8 cellular contexts compared by ENCODE assay signal in genomic region chr10:11986593-11987216, GRCh38. TPM values are rescaled to one million over a fixed set of nuclear protein-coding genes. Genes with fewer than 3 reads are reported as not detected.
DNase-seq lines count a peak whose midpoint lies in the region; ATAC-seq and TF ChIP-seq lines count a peak whose summit lies in the region.

No MANE protein-coding gene starts in this region.

- H3K4me3 ChIP-seq in GM23338 (no peak overlapping the region), coronary artery (no peak overlapping the region), left lung (no peak overlapping the region)

- intact Hi-C loops in left lung (cut with DNase I), result loop anchor here in 1 of 2 donors (5.0 kb wide), 1 partner anchor 199 kb away; no protein-coding TSS in a partner anchor

- H3K4me2 ChIP-seq in GM23338, result no peak overlapping the region

- ATAC-seq in GM23338 (peak; percentile 71), left lung (peak; percentile 96), GM18873 (IDR thresholded peaks at IDR 0.05; ENCODE audit: low FRiP score, unreplicated experiment) (no peak)

- H3K27me3 ChIP-seq in GM23338 (ENCODE audit: insufficient read depth) (no peaks in the 10 kb centered on the region), left lung (no peaks in the 10 kb centered on the region)

- TF ChIP-seq CTCF in GM23338 (conservative IDR thresholded peaks at IDR 0.05; ENCODE audit: low read depth in 2 of 2) (peak; percentile 96 to 98), coronary artery (IDR thresholded peaks at IDR 0.05) (peak; percentile 62), left lung (IDR thresholded peaks at IDR 0.05) (peak; percentile 70 to 77)

- DNase-seq in AML-193 (lab: John Stamatoyannopoulos, UW), result peak; percentile 57 to 69
- DNase-seq in GM23338 (ENCODE audit: low spot score), result peak; percentile 94
- peak; percentile 10 for DNase-seq in NCI-H510A (lab: John Stamatoyannopoulos, UW)
- peak; percentile 83 for DNase-seq in activated CD4-positive, alpha-beta T cell treated with anti-CD3 and anti-CD28 coated beads for 48 hours
- DNase-seq in coronary artery (ENCODE audit: low spot score), result no peak
- DNase-seq in left lung, result peak in 1 of 2 donors; percentile 71
- DNase-seq in stimulated activated CD4-positive, alpha-beta T cell treated with anti-CD3 and anti-CD28 coated beads, Interleukin-4, amount 100 ng/mL, for 4 hours, result peak; percentile 58 to 69

- H3K36me3 ChIP-seq in GM23338 (ENCODE audit: insufficient read depth), result no peaks in the 10 kb centered on the region
- H3K36me3 ChIP-seq in left lung, result peaks cover 0 to 61% of the 10 kb centered on the region in 2 donors

- no peak overlapping the region for H2AFZ ChIP-seq in GM23338

- H3K4me3 Mint-ChIP-seq in GM23338, result no peak overlapping the region

- H3K27me3 Mint-ChIP-seq in GM23338 (ENCODE audit: insufficient read depth, low read depth, poor library complexity), result peaks cover 4% of the 10 kb centered on the region

- no peak overlapping the region for H3K27ac Mint-ChIP-seq in GM23338

- no peaks in the 10 kb centered on the region for H3K9me3 Mint-ChIP-seq in GM23338

- no peaks in the 10 kb centered on the region for H3K4me1 Mint-ChIP-seq in GM23338

- no peaks in the 10 kb centered on the region for H3K4me1 ChIP-seq in GM23338 (ENCODE audit: insufficient read depth)
- peaks cover 0 to 4% of the 10 kb centered on the region in 2 donors for H3K4me1 ChIP-seq in left lung

- H3K36me3 Mint-ChIP-seq in GM23338 (ENCODE audit: low read depth), result peaks cover 16% of the 10 kb centered on the region

- 0 out of 2 replicates have a peak, but pooled peaks cover 4% of the 10 kb centered on the region for H4K20me1 ChIP-seq in GM23338 (replicated peaks; ENCODE audit: insufficient read depth)

- no peaks in the 10 kb centered on the region for H3K9me2 ChIP-seq in GM23338 (ENCODE audit: insufficient read depth)

- H3K27ac ChIP-seq in GM23338 (ENCODE audit: low read depth), result no peak overlapping the region; the same call in 1 of the 2 replicates
- H3K27ac ChIP-seq in coronary artery, result no peak overlapping the region
- no peak overlapping the region for H3K27ac ChIP-seq in left lung

- no peaks in the 10 kb centered on the region; the same call in 1 of the 2 replicates for H3K79me2 ChIP-seq in GM23338 (replicated peaks; ENCODE audit: insufficient read depth)

- H3K9me3 ChIP-seq in left lung, result no peaks in the 10 kb centered on the region

- H3F3A ChIP-seq in GM23338 (replicated peaks; ENCODE audit: low read depth), result no peaks in the 10 kb centered on the region

TF ChIP-seq in GM23338, 12 proteins besides CTCF, POLR2A, EP300 and RAD21:
- TF ChIP-seq EZH2 (IDR thresholded peaks at IDR 0.05; ENCODE audit: low read depth, unreplicated experiment) (no peak), EZH2phosphoT487 (IDR thresholded peaks at IDR 0.05; ENCODE audit: unreplicated experiment) (no peak), POLR2AphosphoS5 (IDR thresholded peaks at IDR 0.05; ENCODE audit: low read depth) (no peak), CREB1 (CRISPR knock-in tag; IDR thresholded peaks at IDR 0.05; ENCODE audit: low read depth) (no peak)

RNA-seq across cellular contexts. Expression of gene UPF2, which starts 55.9 kb away (rescaled TPM):
- total RNA-seq in GM23338 (2014; rRNA removed; shearing (Covaris generic)), result 23.6 and 29.0 TPM in 2 replicates
- 72.0 and 78.5 TPM in 2 replicates for polyA plus RNA-seq in GM23338 (2016; fragmentation: Nextera tagmentation; extraction: Ambion mirVana)
- 10 to 100 TPM; 14.5 to 18.7 TPM for total RNA-seq in left lung
